Comparison of ENCODE assay signal across 12 cellular contexts in the genomic region with DNA sequence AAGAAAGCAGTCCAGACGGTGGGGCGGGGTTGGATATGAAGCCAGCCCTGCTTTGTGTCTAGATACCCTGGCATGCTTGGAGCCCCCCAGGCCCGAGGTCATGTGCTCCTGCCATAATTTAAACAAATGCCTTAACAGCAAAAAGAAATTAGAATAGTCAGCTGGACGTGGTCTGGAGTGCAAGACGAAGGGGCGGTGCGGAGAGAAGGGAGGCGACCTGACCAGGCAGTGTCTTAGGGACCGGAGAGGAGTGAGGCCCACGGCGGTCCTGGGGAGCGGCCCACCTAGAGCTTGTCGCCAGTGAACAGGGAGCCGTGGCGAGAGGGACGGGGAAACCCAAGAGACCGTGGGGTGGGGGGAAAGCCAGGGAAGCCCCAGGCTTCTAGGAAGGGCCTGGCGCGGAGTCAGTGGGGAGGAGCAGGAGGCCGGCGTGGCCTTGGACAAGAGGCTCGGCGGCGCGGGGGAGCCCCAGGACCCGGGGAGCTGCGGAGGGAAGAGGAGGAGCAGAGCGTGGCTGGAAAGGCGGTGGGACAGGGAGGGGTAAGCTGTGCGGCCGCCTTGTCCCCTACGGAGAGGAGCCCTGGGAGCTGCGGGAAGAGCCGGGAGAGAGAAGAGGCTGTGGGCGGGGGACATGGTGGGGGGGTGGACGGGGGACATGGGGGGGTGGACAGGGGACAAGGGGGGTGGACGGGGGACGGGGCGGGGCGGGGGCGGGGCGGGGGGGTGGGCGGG.
DNase-seq lines count a peak whose midpoint lies in the region; ATAC-seq and TF ChIP-seq lines count a peak whose summit lies in the region.
"Had no signal": no experiment of that assay in that cellular context is flagged by ENCODE, and none has a peak within 500 bp of the region (broad histone marks: within the 10 kb centered on the region; RNA-seq: fewer than 3 reads in every experiment).

No MANE protein-coding gene starts in this region.

- no peaks in the 10 kb centered on the region for H3K36me3 ChIP-seq in adipocyte (ENCODE audit: control insufficient read depth, insufficient read depth, low read length, severe bottlenecking)
- H3K36me3 ChIP-seq in thoracic aorta = no peaks in the 10 kb centered on the region

- H3K4me1 ChIP-seq in adipocyte (ENCODE audit: control insufficient read depth, insufficient read depth, low read length) (no peaks in the 10 kb centered on the region), thoracic aorta (ENCODE audit: control insufficient read depth in 1 of 2, low read depth in 2 of 2) (peaks cover 0 to 7% of the 10 kb centered on the region in 2 donors)
- H3K4me1 ChIP-seq: parathyroid adenoma had no signal

- ATAC-seq in thoracic aorta (ENCODE audit: insufficient number of reproducible peaks, low FRiP score, low read depth) = no peak
- no peak for ATAC-seq in HG02981 (IDR thresholded peaks at IDR 0.05; ENCODE audit: unreplicated experiment)

- H3K9me3 ChIP-seq in adipocyte (ENCODE audit: control insufficient read depth, low read length) (no peaks in the 10 kb centered on the region), thoracic aorta (no peaks in the 10 kb centered on the region)

- no peak for TF ChIP-seq CTCF in thoracic aorta (IDR thresholded peaks at IDR 0.05)

- no peak overlapping the region for H3K9ac ChIP-seq in adipocyte (ENCODE audit: low read length)
- H3K9ac ChIP-seq: parathyroid adenoma had no signal

- no peak overlapping the region for H3K27ac ChIP-seq in thoracic aorta
- H3K27ac ChIP-seq: parathyroid adenoma, PC-9 had no signal

- H3K4me3 ChIP-seq in adipocyte (ENCODE audit: low read length) (no peak overlapping the region), thoracic aorta (peak overlapping the region; percentile 35)
- H3K4me3 ChIP-seq: PC-9 had no signal

- peak; percentile 8 for DNase-seq in activated naive CD4-positive, alpha-beta T cell treated with anti-CD3 and anti-CD28 coated beads, Interleukin-2, amount 50 U/mL, for 16 hours
- DNase-seq in activated naive CD4-positive, alpha-beta T cell (lab: John Stamatoyannopoulos, UW) = no peak
- peak; percentile 0 for DNase-seq in adipocyte (ENCODE audit: low read depth)
- peak; percentile 60 for DNase-seq in left kidney (ENCODE audit: low read depth, low spot score)
- no peak for DNase-seq in thoracic aorta (ENCODE audit: low spot score)
- no peak for DNase-seq in NCI-H1105 treated with DMSO at 0.1 percent for 48 hours (lab: John Stamatoyannopoulos, UW)
- no peak for DNase-seq in NOMO-1 treated with dmso at 0.1 percent for 144 hours (lab: John Stamatoyannopoulos, UW; ENCODE audit: unreplicated experiment)
- DNase-seq: NCI-H146, PC-9, T-helper 9 cell had no signal

- H3K27me3 ChIP-seq in adipocyte (replicated peaks; ENCODE audit: control insufficient read depth, insufficient read depth, low read length) = peaks cover 35% of the 10 kb centered on the region
- H3K27me3 ChIP-seq in thoracic aorta (replicated peaks; ENCODE audit: insufficient read depth) = peaks cover 3% of the 10 kb centered on the region

Comparison
In these comparisons a context has a peak if more than half of its experiments do, and no peak if none do; other contexts are left out.
1. DNase-seq: peak in activated naive CD4-positive, alpha-beta T cell treated with anti-CD3 and anti-CD28 coated beads, Interleukin-2, amount 50 U/mL, for 16 hours (single experiment), adipocyte (single experiment) and left kidney (single experiment); none in activated naive CD4-positive, alpha-beta T cell (0 of 4), thoracic aorta (single experiment), NCI-H1105 treated with DMSO at 0.1 percent for 48 hours (single experiment) and NOMO-1 treated with dmso at 0.1 percent for 144 hours (single experiment).